ENCODE assay signal across 1 cellular context in the genomic region with DNA sequence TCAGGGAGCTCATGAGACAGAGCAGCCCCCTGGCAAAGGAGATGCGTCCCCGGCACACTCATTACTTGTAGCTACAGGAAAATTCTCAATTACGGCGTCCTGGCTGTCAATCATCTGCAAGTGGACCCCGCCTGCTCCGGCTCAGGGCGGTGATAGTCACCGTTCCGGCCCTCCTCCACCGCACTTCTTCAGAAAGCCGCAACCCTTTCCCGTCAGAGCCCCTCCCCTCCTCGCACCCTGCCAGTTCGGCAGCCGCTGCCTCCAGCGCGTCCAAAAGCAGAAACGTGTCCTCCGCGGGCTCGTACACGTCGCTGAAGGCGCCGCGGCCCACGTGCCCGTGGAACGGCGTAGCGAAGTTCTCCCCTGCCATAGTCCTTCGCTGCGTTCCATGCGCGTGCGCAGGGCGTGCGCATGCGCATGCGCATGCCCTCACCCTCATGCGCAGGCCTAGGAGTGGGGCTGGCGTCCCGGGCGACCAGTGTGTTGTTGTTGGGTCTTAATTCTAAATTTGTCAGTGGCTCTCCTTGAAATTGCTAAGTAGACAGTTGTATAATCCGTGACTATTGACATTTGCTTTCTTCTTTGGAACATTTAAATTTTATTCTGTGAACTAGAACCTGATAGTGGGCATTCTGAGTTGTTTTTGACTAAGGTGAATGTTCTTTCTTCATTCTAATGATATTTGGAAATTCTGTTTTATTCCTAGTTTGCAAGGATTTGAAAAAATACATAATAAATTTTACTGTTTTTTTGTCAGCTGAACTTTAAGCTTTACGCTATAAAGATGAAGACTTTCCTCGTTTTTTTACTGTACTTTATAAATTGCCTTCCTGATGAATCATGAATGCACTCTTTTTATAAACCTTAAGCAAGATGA.
TF ChIP-seq lines count a peak whose summit lies in the region.

No MANE protein-coding gene starts in this region.

TF ChIP-seq in K562, 482 proteins besides CTCF, POLR2A, EP300 and RAD21 (continued from another document and continues in another):
- TF ChIP-seq ERF (CRISPR knock-in tag; IDR thresholded peaks at IDR 0.05) (peak; percentile 83; the same call in 1 of the 2 replicates), TRIM28 (IDR thresholded peaks at IDR 0.05) (peak; percentile 64; the same call in 1 of the 2 replicates), E2F8 (IDR thresholded peaks at IDR 0.05; ENCODE audit: low read depth, partially characterized antibody) (peak; percentile 2), WHSC1 (IDR thresholded peaks at IDR 0.05; ENCODE audit: low read length) (no peak), ZBTB43 (CRISPR knock-in tag; IDR thresholded peaks at IDR 0.05) (no peak), AFF1 (IDR thresholded peaks at IDR 0.05; ENCODE audit: low read depth in 1 of 2, partially characterized antibody in 2 of 2) (no peak), MYNN (IDR thresholded peaks at IDR 0.05) (peak; percentile 59; the same call in 1 of the 2 replicates), MYNN (CRISPR knock-in tag; IDR thresholded peaks at IDR 0.05) (no peak), HCFC1 (IDR thresholded peaks at IDR 0.05; ENCODE audit: low read depth, low read length) (peak; percentile 56), CBX8 (IDR thresholded peaks at IDR 0.05; ENCODE audit: borderline replicate concordance, extremely low read depth, low read depth, low read length, poor library complexity, severe bottlenecking) (no peak), CHCHD3 (CRISPR knock-in tag; IDR thresholded peaks at IDR 0.05) (no peak), PKNOX1 (IDR thresholded peaks at IDR 0.05) (peak; percentile 99), ZBTB8A (IDR thresholded peaks at IDR 0.05; ENCODE audit: partially characterized antibody) (no peak), ZNF436 (CRISPR knock-in tag; IDR thresholded peaks at IDR 0.05) (no peak), NFXL1 (CRISPR knock-in tag; IDR thresholded peaks at IDR 0.05) (no peak), GTF2B (IDR thresholded peaks at IDR 0.05; ENCODE audit: extremely low read depth, insufficient read length) (no peak), ILF3 (IDR thresholded peaks at IDR 0.05; ENCODE audit: borderline replicate concordance) (no peak), CAMTA2 (CRISPR knock-in tag; conservative IDR thresholded peaks at IDR 0.05) (no peak), ZNF407 (IDR thresholded peaks at IDR 0.05; ENCODE audit: low read depth) (no peak), GTF2E2 (tag; IDR thresholded peaks at IDR 0.05) (peak; percentile 92; the same call in 1 of the 2 replicates), ZNF384 (IDR thresholded peaks at IDR 0.05; ENCODE audit: low read depth, low read length) (no peak), BCOR (IDR thresholded peaks at IDR 0.05) (peak; percentile 68; the same call in 1 of the 2 replicates), RBFOX2 (IDR thresholded peaks at IDR 0.05; ENCODE audit: low read depth, low read length) (peak; percentile 99), POLR2G (IDR thresholded peaks at IDR 0.05; ENCODE audit: low read depth, low read length) (peak; percentile 97), SMAD3 (CRISPR knock-in tag; conservative IDR thresholded peaks at IDR 0.05) (peak; percentile 92)
- TF ChIP-seq, protein P1, sequence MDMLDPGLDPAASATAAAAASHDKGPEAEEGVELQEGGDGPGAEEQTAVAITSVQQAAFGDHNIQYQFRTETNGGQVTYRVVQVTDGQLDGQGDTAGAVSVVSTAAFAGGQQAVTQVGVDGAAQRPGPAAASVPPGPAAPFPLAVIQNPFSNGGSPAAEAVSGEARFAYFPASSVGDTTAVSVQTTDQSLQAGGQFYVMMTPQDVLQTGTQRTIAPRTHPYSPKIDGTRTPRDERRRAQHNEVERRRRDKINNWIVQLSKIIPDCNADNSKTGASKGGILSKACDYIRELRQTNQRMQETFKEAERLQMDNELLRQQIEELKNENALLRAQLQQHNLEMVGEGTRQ (CRISPR knock-in tag; IDR thresholded peaks at IDR 0.05) = peak; percentile 88
- TF ChIP-seq, protein P2, sequence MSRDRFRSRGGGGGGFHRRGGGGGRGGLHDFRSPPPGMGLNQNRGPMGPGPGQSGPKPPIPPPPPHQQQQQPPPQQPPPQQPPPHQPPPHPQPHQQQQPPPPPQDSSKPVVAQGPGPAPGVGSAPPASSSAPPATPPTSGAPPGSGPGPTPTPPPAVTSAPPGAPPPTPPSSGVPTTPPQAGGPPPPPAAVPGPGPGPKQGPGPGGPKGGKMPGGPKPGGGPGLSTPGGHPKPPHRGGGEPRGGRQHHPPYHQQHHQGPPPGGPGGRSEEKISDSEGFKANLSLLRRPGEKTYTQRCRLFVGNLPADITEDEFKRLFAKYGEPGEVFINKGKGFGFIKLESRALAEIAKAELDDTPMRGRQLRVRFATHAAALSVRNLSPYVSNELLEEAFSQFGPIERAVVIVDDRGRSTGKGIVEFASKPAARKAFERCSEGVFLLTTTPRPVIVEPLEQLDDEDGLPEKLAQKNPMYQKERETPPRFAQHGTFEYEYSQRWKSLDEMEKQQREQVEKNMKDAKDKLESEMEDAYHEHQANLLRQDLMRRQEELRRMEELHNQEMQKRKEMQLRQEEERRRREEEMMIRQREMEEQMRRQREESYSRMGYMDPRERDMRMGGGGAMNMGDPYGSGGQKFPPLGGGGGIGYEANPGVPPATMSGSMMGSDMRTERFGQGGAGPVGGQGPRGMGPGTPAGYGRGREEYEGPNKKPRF (IDR thresholded peaks at IDR 0.05; ENCODE audit: low read depth, low read length) = no peak
